ENCODE assay signal across 8 cellular contexts in the genomic region with DNA sequence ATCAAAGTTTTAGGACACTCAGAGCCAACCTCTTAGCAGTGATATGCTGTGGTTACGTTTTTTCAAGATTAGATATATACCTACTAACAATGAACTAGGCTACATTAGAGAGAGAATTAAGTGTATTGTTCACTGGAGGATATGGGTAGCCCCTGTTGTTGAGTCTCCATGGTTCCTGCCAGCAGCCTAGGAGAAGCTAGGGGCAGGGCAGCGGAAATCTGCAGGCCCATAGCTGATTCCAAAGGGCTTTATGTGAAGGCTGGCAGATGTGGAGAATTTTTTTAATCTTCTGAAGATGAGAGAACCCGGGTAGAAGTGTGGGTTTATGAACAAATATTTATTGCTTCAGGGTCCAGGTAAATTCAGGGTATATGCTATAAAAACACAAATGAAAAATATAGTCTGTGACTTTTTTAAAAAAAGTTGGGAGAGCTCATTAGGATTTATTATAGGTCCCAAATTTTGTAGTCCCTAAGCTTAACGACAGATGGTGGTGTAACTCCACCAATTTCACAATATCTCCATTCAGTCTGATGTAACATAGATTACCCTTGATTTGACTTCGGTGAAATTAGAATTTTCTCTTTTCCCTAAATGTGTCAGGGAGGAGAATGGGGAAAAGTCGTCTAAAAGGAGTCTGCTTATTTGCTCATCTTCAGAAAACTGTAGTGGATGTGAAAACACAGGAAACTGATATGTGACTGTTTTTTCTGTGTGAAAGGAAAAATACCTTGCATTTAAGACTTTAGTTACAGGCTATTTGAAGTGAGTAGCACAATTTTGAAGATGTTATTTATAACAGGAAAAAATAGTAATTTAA.
DNase-seq lines count a peak whose midpoint lies in the region; ATAC-seq and TF ChIP-seq lines count a peak whose summit lies in the region.

No MANE protein-coding gene starts in this region.

- no peaks in the 10 kb centered on the region for H3K9me3 ChIP-seq in ES-I3 (ENCODE audit: control insufficient read depth, insufficient read depth, low read length)

- DNase-seq in M059J (ENCODE audit: low read depth) (peak; percentile 49), SKM-1 (lab: John Stamatoyannopoulos, UW; ENCODE audit: unreplicated experiment) (peak; percentile 70), foreskin fibroblast (peak; percentile 56 to 86), sciatic nerve (ENCODE audit: low spot score) (no peak), GM19238 (ENCODE audit: insufficient read length, low spot score) (no peak), middle frontal gyrus (ENCODE audit: extremely low spot score, low spot score) (no peak), NCI-H1048 (lab: John Stamatoyannopoulos, UW) (no peak)

- peak overlapping the region in 1 of 2 donors; percentile 55 for H3K4me3 ChIP-seq in foreskin fibroblast (ENCODE audit: low read depth in 1 of 2, low read length in 2 of 2)

- no peaks in the 10 kb centered on the region for H3K36me3 ChIP-seq in ES-I3 (ENCODE audit: insufficient read depth, low read length)

- TF ChIP-seq CTCF in foreskin fibroblast (IDR thresholded peaks at IDR 0.05; ENCODE audit: low read depth, low read length), result peak; percentile 48

- peak; percentile 16 for ATAC-seq in sciatic nerve

- peak overlapping the region; percentile 46 for H3K9ac ChIP-seq in ES-I3 (ENCODE audit: low read depth, low read length)

- peaks cover 4% of the 10 kb centered on the region; the same call in 1 of the 2 replicates for H3K4me1 ChIP-seq in ES-I3 (ENCODE audit: insufficient read depth, low read length)

- intact Hi-C loops in sciatic nerve (cut with DNase I), result loop anchor here (5.0 kb wide), 1 partner anchor 1765 kb away; no protein-coding TSS in a partner anchor

Comparison
In these comparisons a context has a peak if more than half of its experiments do, and no peak if none do; other contexts are left out.
1. DNase-seq: peak in M059J (single experiment), SKM-1 (single experiment) and foreskin fibroblast (2 of 2); none in sciatic nerve (single experiment), GM19238 (single experiment), middle frontal gyrus (single experiment) and NCI-H1048 (single experiment).